Comparison of ENCODE assay signal across 11 cellular contexts in the genomic region with DNA sequence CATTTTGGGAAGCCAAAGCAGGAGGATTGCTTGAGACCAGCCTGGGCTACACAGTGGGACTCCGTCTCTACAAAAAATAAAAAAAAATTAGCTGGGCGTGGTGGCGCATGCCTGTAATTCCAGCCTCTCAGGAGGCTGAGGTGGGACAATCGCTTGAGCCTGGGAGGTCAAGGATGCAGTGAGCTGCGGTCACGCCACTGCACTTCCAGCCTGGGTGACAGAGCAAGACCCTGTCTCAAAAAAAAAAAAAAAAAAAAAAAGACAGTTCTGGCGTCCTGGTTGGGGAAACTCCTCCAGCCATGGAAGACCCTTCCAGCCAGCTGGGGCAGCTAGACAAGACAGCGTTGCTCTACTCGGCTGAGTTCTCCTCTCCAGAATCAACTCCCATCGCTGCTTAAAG. TPM values are rescaled to one million over a fixed set of nuclear protein-coding genes. Genes with fewer than 3 reads are reported as not detected.
DNase-seq lines count a peak whose midpoint lies in the region; FAIRE-seq and TF ChIP-seq lines count a peak whose summit lies in the region.
"Had no signal": no experiment of that assay in that cellular context is flagged by ENCODE, and none has a peak within 500 bp of the region (broad histone marks: within the 10 kb centered on the region; RNA-seq: fewer than 3 reads in every experiment).

No MANE protein-coding gene starts in this region.

- H3K27me3 ChIP-seq in adrenal gland (no peaks in the 10 kb centered on the region), mucosa of stomach (ENCODE audit: control insufficient read depth, insufficient read depth, low read length) (no peaks in the 10 kb centered on the region), tibial artery (peaks cover 0 to 65% of the 10 kb centered on the region in 2 donors)

- H3K9me3 ChIP-seq in adrenal gland (replicated peaks in 1 of 3) = no peaks in the 10 kb centered on the region
- H3K9me3 ChIP-seq in mucosa of stomach (ENCODE audit: control insufficient read depth, low read length) = no peaks in the 10 kb centered on the region
- H3K9me3 ChIP-seq in tibial artery = peaks cover 0 to 12% (median 12%) of the 10 kb centered on the region in 3 donors

- intact Hi-C loops in activated naive CD4-positive, alpha-beta T cell treated with anti-CD3 and anti-CD28 coated beads for 36 hours (cut with micrococcal nuclease) = loop anchor here (1.0 kb wide), 3 partner anchors 526 to 649 kb away; no protein-coding TSS in a partner anchor
- intact Hi-C loops in adrenal gland (cut with DNase I) = loop anchor here (2.0 to 10.0 kb wide), 6 partner anchors 42 to 650 kb away; partner anchors contain the start of gene HES1 (in 1 of the 2)
- intact Hi-C loops in tibial artery (cut with DNase I; ENCODE audit: low total_unique reads) = loop anchor here (2.0 to 10.0 kb wide), 4 partner anchors 170 to 650 kb away; no protein-coding TSS in a partner anchor
- intact Hi-C loops in lower leg skin (cut with DNase I; ENCODE audit: low total_unique reads) = loop anchor here (5.0 to 10.0 kb wide), 3 partner anchors 180 to 650 kb away; partner anchors contain the start of gene HES1

- no peak for FAIRE-seq in HTR-8/SVneo (lab: Jason Lieb, UNC)

- no peaks in the 10 kb centered on the region for H3K36me3 ChIP-seq in adrenal gland (replicated peaks in 1 of 2)
- no peaks in the 10 kb centered on the region for H3K36me3 ChIP-seq in mucosa of stomach (ENCODE audit: control insufficient read depth, insufficient read depth, low read length)
- H3K36me3 ChIP-seq in tibial artery = no peaks in the 10 kb centered on the region

- WGBS in adrenal gland, 4 donors = 83 to 95% (median 86%) methylated on average over 10 of the region's 10 CpGs
- WGBS in lower leg skin, 2 donors = 56 to 57% methylated on average over 10 of the region's 10 CpGs

- peak overlapping the region in 3 of 5 donors; percentile 41 to 93 (median 61) for H3K27ac ChIP-seq in adrenal gland
- peak overlapping the region; percentile 23 to 50 for H3K27ac ChIP-seq in tibial artery

- H3K27me3 Mint-ChIP-seq in activated naive CD4-positive, alpha-beta T cell treated with anti-CD3 and anti-CD28 coated beads, Interleukin-2, amount 50 U/mL, for 24 hours = peaks cover 2% of the 10 kb centered on the region
- peaks cover 15% of the 10 kb centered on the region for H3K27me3 Mint-ChIP-seq in activated naive CD4-positive, alpha-beta T cell treated with anti-CD3 and anti-CD28 coated beads for 36 hours (ENCODE audit: low read depth)

- no peak overlapping the region for H3K27ac Mint-ChIP-seq in activated naive CD4-positive, alpha-beta T cell treated with anti-CD3 and anti-CD28 coated beads, Interleukin-2, amount 50 U/mL, for 24 hours
- H3K27ac Mint-ChIP-seq in activated naive CD4-positive, alpha-beta T cell treated with anti-CD3 and anti-CD28 coated beads for 36 hours = no peak overlapping the region

- TF ChIP-seq CTCF in adrenal gland (IDR thresholded peaks at IDR 0.05) = no peak
- no peak for TF ChIP-seq CTCF in tibial artery (IDR thresholded peaks at IDR 0.05)
- no peak for TF ChIP-seq CTCF in lower leg skin (IDR thresholded peaks at IDR 0.05)

- CTCF ChIA-PET in activated naive CD4-positive, alpha-beta T cell treated with anti-CD3 and anti-CD28 coated beads for 36 hours (lab: Charles Lee) = interaction anchor here (1.5 to 2.7 kb wide), 2 partner anchors 404 to 535 kb away, joined by 4 to 33 read pairs; no protein-coding TSS in a partner anchor

- H3K4me1 Mint-ChIP-seq in activated naive CD4-positive, alpha-beta T cell treated with anti-CD3 and anti-CD28 coated beads, Interleukin-2, amount 50 U/mL, for 24 hours = peaks cover 10% of the 10 kb centered on the region
- peaks cover 8% of the 10 kb centered on the region for H3K4me1 Mint-ChIP-seq in activated naive CD4-positive, alpha-beta T cell treated with anti-CD3 and anti-CD28 coated beads for 36 hours (ENCODE audit: low read depth)

- peaks cover 3% of the 10 kb centered on the region for H3K36me3 Mint-ChIP-seq in activated naive CD4-positive, alpha-beta T cell treated with anti-CD3 and anti-CD28 coated beads, Interleukin-2, amount 50 U/mL, for 24 hours
- H3K36me3 Mint-ChIP-seq in activated naive CD4-positive, alpha-beta T cell treated with anti-CD3 and anti-CD28 coated beads for 36 hours (ENCODE audit: low read depth) = no peaks in the 10 kb centered on the region

- TF ChIP-seq POLR2A in adrenal gland (IDR thresholded peaks at IDR 0.05) (no peak), lower leg skin (IDR thresholded peaks at IDR 0.05) (no peak)

- H3K9ac ChIP-seq in mucosa of stomach (ENCODE audit: low read length) = peak overlapping the region; percentile 71

- DNase-seq in activated naive CD4-positive, alpha-beta T cell treated with anti-CD3 and anti-CD28 coated beads for 36 hours = no peak
- DNase-seq in adrenal gland = no peak
- no peak for DNase-seq in tibial artery
- DNase-seq in lower leg skin (ENCODE audit: low spot score in 2 of 2) = no peak
- DNase-seq in kidney glomerular epithelial cell (lab: John Stamatoyannopoulos, UW) = no peak
- DNase-seq in HTR-8/SVneo (ENCODE audit: insufficient read length, low spot score) = no peak
- DNase-seq: activated naive CD4-positive, alpha-beta T cell; erythroblast; stimulated activated CD8-positive, alpha-beta memory T cell treated with anti-CD3 and anti-CD28 coated beads, Interleukin-4, amount 100 ng/mL, for 48 hours had no signal

- H3K4me1 ChIP-seq in adrenal gland (replicated peaks in 1 of 2) (peaks cover 10 to 25% of the 10 kb centered on the region in 2 donors), mucosa of stomach (ENCODE audit: control insufficient read depth, insufficient read depth, low read length) (peaks cover 18% of the 10 kb centered on the region), tibial artery (peaks cover 0 to 35% (median 25%) of the 10 kb centered on the region in 4 donors)

- peak overlapping the region; percentile 89 for H3K4me3 Mint-ChIP-seq in activated naive CD4-positive, alpha-beta T cell treated with anti-CD3 and anti-CD28 coated beads, Interleukin-2, amount 50 U/mL, for 24 hours
- no peak overlapping the region for H3K4me3 Mint-ChIP-seq in activated naive CD4-positive, alpha-beta T cell treated with anti-CD3 and anti-CD28 coated beads for 36 hours

- H3K9me3 Mint-ChIP-seq in activated naive CD4-positive, alpha-beta T cell treated with anti-CD3 and anti-CD28 coated beads, Interleukin-2, amount 50 U/mL, for 24 hours = peaks cover 8% of the 10 kb centered on the region
- H3K9me3 Mint-ChIP-seq in activated naive CD4-positive, alpha-beta T cell treated with anti-CD3 and anti-CD28 coated beads for 36 hours = peaks cover 8% of the 10 kb centered on the region

- H3K4me3 ChIP-seq in adrenal gland = no peak overlapping the region
- no peak overlapping the region for H3K4me3 ChIP-seq in mucosa of stomach (ENCODE audit: low read length)
- no peak overlapping the region for H3K4me3 ChIP-seq in tibial artery
- H3K4me3 ChIP-seq in lower leg skin (ENCODE audit: low read depth, poor library complexity, severe bottlenecking) = no peak overlapping the region

RNA-seq across cellular contexts. Expression of gene CPN2, which starts 36.5 kb away (rescaled TPM):
- total RNA-seq in activated naive CD4-positive, alpha-beta T cell treated with anti-CD3 and anti-CD28 coated beads for 36 hours = not detected
- total RNA-seq in adrenal gland = 10 to 100 TPM in 1 of 8 donors, 1 to 10 TPM in 5, under 1 TPM in 2; 0.38 to 14.3 (median 3.1) TPM
- 1 to 10 TPM in 2 of 3 donors, under 1 TPM in 1; 0.32 to 4.0 (median 1.1) TPM for polyA plus RNA-seq in adrenal gland
- total RNA-seq in lower leg skin = under 1 TPM in 1 of 4 donors, not detected in 3; 0.10 TPM

RNA-seq across cellular contexts. Expression of gene LRRC15, which starts 54.9 kb away (rescaled TPM):
- not detected for total RNA-seq in activated naive CD4-positive, alpha-beta T cell treated with anti-CD3 and anti-CD28 coated beads for 36 hours
- under 1 TPM in 6 of 8 donors, not detected in 2; 0.07 to 0.31 (median 0.16) TPM for total RNA-seq in adrenal gland
- under 1 TPM; 0.05 to 0.13 (median 0.08) TPM for polyA plus RNA-seq in adrenal gland
- total RNA-seq in lower leg skin = 10 to 100 TPM in 1 of 4 donors, 1 to 10 TPM in 1, under 1 TPM in 2; 0.08 to 21.0 (median 0.63) TPM
